In genomic region chr19:5935473-5936307, GRCh38 we compare ENCODE assay signal across 15 cellular contexts. TPM values are rescaled to one million over a fixed set of nuclear protein-coding genes. Genes with fewer than 3 reads are reported as not detected.
DNase-seq lines count a peak whose midpoint lies in the region; ATAC-seq and TF ChIP-seq lines count a peak whose summit lies in the region.
"Had no signal": no experiment of that assay in that cellular context is flagged by ENCODE, and none has a peak within 500 bp of the region (broad histone marks: within the 10 kb centered on the region; RNA-seq: fewer than 3 reads in every experiment).

No MANE protein-coding gene starts in this region.

- peaks cover 3% of the 10 kb centered on the region for H3K36me3 Mint-ChIP-seq in activated naive CD4-positive, alpha-beta T cell treated with anti-CD3 and anti-CD28 coated beads, Interleukin-2, amount 50 U/mL, for 24 hours
- peaks cover 20% of the 10 kb centered on the region for H3K36me3 Mint-ChIP-seq in activated naive CD4-positive, alpha-beta T cell treated with anti-CD3 and anti-CD28 coated beads for 36 hours (ENCODE audit: low read depth)
- H3K36me3 Mint-ChIP-seq in nephron progenitor cell (ENCODE audit: low read depth) = peaks cover 56% of the 10 kb centered on the region
- H3K36me3 Mint-ChIP-seq in Caco-2 (ENCODE audit: insufficient read depth, unreplicated experiment) = peaks cover 64% of the 10 kb centered on the region

- H3K27me3 ChIP-seq in vagina (no peaks in the 10 kb centered on the region), Caco-2 (replicated peaks; ENCODE audit: control insufficient read depth, insufficient read depth, low read length) (no peaks in the 10 kb centered on the region), MG63 (no peaks in the 10 kb centered on the region)

- no peak overlapping the region for H3K4me3 Mint-ChIP-seq in activated naive CD4-positive, alpha-beta T cell treated with anti-CD3 and anti-CD28 coated beads, Interleukin-2, amount 50 U/mL, for 24 hours
- H3K4me3 Mint-ChIP-seq in activated naive CD4-positive, alpha-beta T cell treated with anti-CD3 and anti-CD28 coated beads for 36 hours = no peak overlapping the region
- H3K4me3 Mint-ChIP-seq in nephron progenitor cell (peak overlapping the region; percentile 70), Caco-2 (ENCODE audit: unreplicated experiment) (no peak overlapping the region)
- H3K4me3 Mint-ChIP-seq: activated CD8-positive, alpha-beta T cell treated with anti-CD3 and anti-CD28 coated beads, Interleukin-2, amount 10 ng/mL, durations not matched to agents 7 days and 5 days; activated naive CD8-positive, alpha-beta T cell treated with anti-CD3 and anti-CD28 coated beads, Interleukin-2, amount 10 ng/mL, durations not matched to agents 7 days and 5 days; T-helper 1 cell treated with Interleukin-12 subunit alpha and Interleukin-12 subunit beta and Interleukin-4 antibody, amounts not matched to agents 30 μg/mL and 1 μg/mL, for 36 hours had no signal

- H3K27ac ChIP-seq in vagina = peak overlapping the region; percentile 67

- H3K9me3 Mint-ChIP-seq in activated naive CD4-positive, alpha-beta T cell treated with anti-CD3 and anti-CD28 coated beads, Interleukin-2, amount 50 U/mL, for 24 hours = no peaks in the 10 kb centered on the region
- no peaks in the 10 kb centered on the region for H3K9me3 Mint-ChIP-seq in activated naive CD4-positive, alpha-beta T cell treated with anti-CD3 and anti-CD28 coated beads for 36 hours
- H3K9me3 Mint-ChIP-seq in nephron progenitor cell = no peaks in the 10 kb centered on the region
- no peaks in the 10 kb centered on the region for H3K9me3 Mint-ChIP-seq in Caco-2 (ENCODE audit: unreplicated experiment)
- H3K9me3 Mint-ChIP-seq: activated naive CD8-positive, alpha-beta T cell treated with anti-CD3 and anti-CD28 coated beads, Interleukin-2, amount 10 ng/mL, durations not matched to agents 7 days and 5 days; T-helper 1 cell treated with Interleukin-12 subunit alpha and Interleukin-12 subunit beta and Interleukin-4 antibody, amounts not matched to agents 30 μg/mL and 1 μg/mL, for 36 hours had no signal

- H3K27me3 Mint-ChIP-seq in activated naive CD4-positive, alpha-beta T cell treated with anti-CD3 and anti-CD28 coated beads, Interleukin-2, amount 50 U/mL, for 24 hours = no peaks in the 10 kb centered on the region
- H3K27me3 Mint-ChIP-seq in activated naive CD4-positive, alpha-beta T cell treated with anti-CD3 and anti-CD28 coated beads for 36 hours (ENCODE audit: low read depth) = no peaks in the 10 kb centered on the region
- H3K27me3 Mint-ChIP-seq in nephron progenitor cell (ENCODE audit: low read depth, poor library complexity) (no peaks in the 10 kb centered on the region), Caco-2 (ENCODE audit: insufficient read depth, unreplicated experiment) (no peaks in the 10 kb centered on the region)
- H3K27me3 Mint-ChIP-seq: activated naive CD8-positive, alpha-beta T cell treated with anti-CD3 and anti-CD28 coated beads, Interleukin-2, amount 10 ng/mL, durations not matched to agents 7 days and 5 days had no signal

- no peak for TF ChIP-seq POLR2A in vagina (IDR thresholded peaks at IDR 0.05)

- no peak for TF ChIP-seq CTCF in nephron progenitor cell (IDR thresholded peaks at IDR 0.05)
- TF ChIP-seq CTCF in vagina (IDR thresholded peaks at IDR 0.05) = no peak
- TF ChIP-seq CTCF in Caco-2 (IDR thresholded peaks at IDR 0.05; ENCODE audit: insufficient read depth in 1 of 2, low read depth in 1 of 2, low read length in 1 of 2, severe bottlenecking in 1 of 2, unreplicated experiment in 1 of 2) = no peak

- no peaks in the 10 kb centered on the region for H3K4me1 Mint-ChIP-seq in activated naive CD4-positive, alpha-beta T cell treated with anti-CD3 and anti-CD28 coated beads, Interleukin-2, amount 50 U/mL, for 24 hours
- peaks cover 1% of the 10 kb centered on the region for H3K4me1 Mint-ChIP-seq in activated naive CD4-positive, alpha-beta T cell treated with anti-CD3 and anti-CD28 coated beads for 36 hours (ENCODE audit: low read depth)
- H3K4me1 Mint-ChIP-seq in nephron progenitor cell = peaks cover 96% of the 10 kb centered on the region
- no peaks in the 10 kb centered on the region for H3K4me1 Mint-ChIP-seq in Caco-2 (ENCODE audit: low read depth, unreplicated experiment)
- H3K4me1 Mint-ChIP-seq: activated naive CD8-positive, alpha-beta T cell treated with anti-CD3 and anti-CD28 coated beads, Interleukin-2, amount 10 ng/mL, durations not matched to agents 7 days and 5 days had no signal

- CTCF ChIA-PET in activated naive CD4-positive, alpha-beta T cell treated with anti-CD3 and anti-CD28 coated beads for 36 hours (lab: Charles Lee) = interaction anchor here (0.6 to 2.4 kb wide), 2 partner anchors 86 to 309 kb away, joined by 4 read pairs; no protein-coding TSS in a partner anchor
- CTCF ChIA-PET in Caco-2 (lab: Charles Lee) = interaction anchor here (0.6 kb wide), 1 partner anchor 16 kb away, joined by 3 read pairs; no protein-coding TSS in a partner anchor

- H3K27ac Mint-ChIP-seq in activated naive CD4-positive, alpha-beta T cell treated with anti-CD3 and anti-CD28 coated beads, Interleukin-2, amount 50 U/mL, for 24 hours = peak overlapping the region; percentile 59
- no peak overlapping the region for H3K27ac Mint-ChIP-seq in activated naive CD4-positive, alpha-beta T cell treated with anti-CD3 and anti-CD28 coated beads for 36 hours
- H3K27ac Mint-ChIP-seq in nephron progenitor cell (peak overlapping the region; percentile 98), Caco-2 (ENCODE audit: unreplicated experiment) (no peak overlapping the region)
- H3K27ac Mint-ChIP-seq: activated CD8-positive, alpha-beta T cell treated with anti-CD3 and anti-CD28 coated beads, Interleukin-2, amount 10 ng/mL, durations not matched to agents 7 days and 5 days; activated naive CD8-positive, alpha-beta T cell treated with anti-CD3 and anti-CD28 coated beads, Interleukin-2, amount 10 ng/mL, durations not matched to agents 7 days and 5 days; T-helper 1 cell treated with Interleukin-12 subunit alpha and Interleukin-12 subunit beta and Interleukin-4 antibody, amounts not matched to agents 30 μg/mL and 1 μg/mL, for 36 hours had no signal

- ATAC-seq in esophagus mucosa (peak; percentile 7), GM21528 (IDR thresholded peaks at IDR 0.05; ENCODE audit: low FRiP score, unreplicated experiment) (no peak)
- ATAC-seq: activated CD8-positive, alpha-beta T cell treated with anti-CD3 and anti-CD28 coated beads, Interleukin-2, amount 10 ng/mL, durations not matched to agents 7 days and 5 days; PC-3 had no signal

- H3K4me1 ChIP-seq in vagina (peaks cover 32% of the 10 kb centered on the region), Caco-2 (no peaks in the 10 kb centered on the region)

- intact Hi-C loops in activated naive CD4-positive, alpha-beta T cell treated with anti-CD3 and anti-CD28 coated beads for 36 hours (cut with micrococcal nuclease) = no loop called here
- intact Hi-C loops in vagina (cut with DNase I) = no loop called here
- intact Hi-C loops in Caco-2 (cut with micrococcal nuclease; ENCODE audit: unreplicated experiment) = no loop called here

- BruUV-seq in Caco-2 (replicated peaks; lab: Mats Ljungman, UMichigan) = no TSS peak

- H3K4me3 ChIP-seq in vagina = no peak overlapping the region
- no peak overlapping the region for H3K4me3 ChIP-seq in Caco-2 (ENCODE audit: low read depth, low read length)
- no peak overlapping the region for H3K4me3 ChIP-seq in MG63
- H3K4me3 ChIP-seq: thoracic aorta had no signal

- H3K36me3 ChIP-seq in vagina (peaks cover 0 to 28% of the 10 kb centered on the region in 2 donors), Caco-2 (ENCODE audit: control insufficient read depth, insufficient read depth, low read length) (no peaks in the 10 kb centered on the region), MG63 (peaks cover 4% of the 10 kb centered on the region; the same call in 1 of the 2 replicates)

- H3K9me3 ChIP-seq in vagina = no peaks in the 10 kb centered on the region
- no peaks in the 10 kb centered on the region for H3K9me3 ChIP-seq in Caco-2
- no peaks in the 10 kb centered on the region for H3K9me3 ChIP-seq in MG63
- H3K9me3 ChIP-seq: thoracic aorta had no signal

- DNase-seq in activated naive CD4-positive, alpha-beta T cell treated with anti-CD3 and anti-CD28 coated beads for 36 hours = no peak
- DNase-seq in nephron progenitor cell (no peak), vagina (ENCODE audit: extremely low spot score in 2 of 2) (no peak), Caco-2 (no peak), MG63 (no peak)
- DNase-seq: activated CD8-positive, alpha-beta T cell treated with anti-CD3 and anti-CD28 coated beads, Interleukin-2, amount 10 ng/mL, durations not matched to agents 7 days and 5 days; activated naive CD8-positive, alpha-beta T cell treated with anti-CD3 and anti-CD28 coated beads, Interleukin-2, amount 10 ng/mL, durations not matched to agents 7 days and 5 days; DND-41; mammary epithelial cell; PC-3 had no signal

- POLR2A ChIA-PET in Caco-2 (lab: Charles Lee) = no interaction called here

RNA-seq across cellular contexts. Expression of gene CAPS, which starts 21.6 kb away (rescaled TPM):
- total RNA-seq in activated naive CD4-positive, alpha-beta T cell treated with anti-CD3 and anti-CD28 coated beads for 36 hours = 1 to 10 TPM; 2.1 to 2.8 TPM
- total RNA-seq in esophagus mucosa = 2.7 TPM
- 35.8 TPM for total RNA-seq in vagina
- 5.8 and 7.2 TPM in 2 replicates for total RNA-seq in Caco-2 (2022)
- total RNA-seq in MG63 (2014; rRNA removed; shearing (Covaris generic); ENCODE audit: low replicate concordance) = 0.30 and 0.36 TPM in 2 replicates

RNA-seq across cellular contexts. Expression of gene VMAC, which starts 31.0 kb away (rescaled TPM):
- total RNA-seq in activated naive CD4-positive, alpha-beta T cell treated with anti-CD3 and anti-CD28 coated beads for 36 hours = 1 to 10 TPM; 1.5 to 2.0 TPM
- total RNA-seq in esophagus mucosa (4.1 TPM), vagina (7.9 TPM), Caco-2 (2022) (4.7 and 4.8 TPM in 2 replicates)
- total RNA-seq in MG63 (2014; rRNA removed; shearing (Covaris generic); ENCODE audit: low replicate concordance) = 1.8 and 4.5 TPM in 2 replicates

RNA-seq across cellular contexts. Expression of gene NDUFA11, which starts 32.1 kb away (rescaled TPM):
- 100 to 1,000 TPM; 226 to 228 TPM for total RNA-seq in activated naive CD4-positive, alpha-beta T cell treated with anti-CD3 and anti-CD28 coated beads for 36 hours
- total RNA-seq in esophagus mucosa = 217 TPM
- total RNA-seq in vagina = 318 TPM
- total RNA-seq in Caco-2 (2022) = 272 and 274 TPM in 2 replicates
- 105 and 257 TPM in 2 replicates for total RNA-seq in MG63 (2014; rRNA removed; shearing (Covaris generic); ENCODE audit: low replicate concordance)

RNA-seq across cellular contexts. Expression of gene RANBP3, which starts 42.2 kb away (rescaled TPM):
- 10 to 100 TPM; 77.9 to 80.5 TPM for total RNA-seq in activated naive CD4-positive, alpha-beta T cell treated with anti-CD3 and anti-CD28 coated beads for 36 hours
- total RNA-seq in esophagus mucosa (49.6 TPM), vagina (110 TPM), Caco-2 (2022) (85.4 and 90.4 TPM in 2 replicates)
- total RNA-seq in MG63 (2014; rRNA removed; shearing (Covaris generic); ENCODE audit: low replicate concordance) = 43.4 and 54.4 TPM in 2 replicates

Comparison
In these comparisons a context has a peak if more than half of its experiments do, and no peak if none do; other contexts are left out.
1. H3K27ac Mint-ChIP-seq: peak in activated naive CD4-positive, alpha-beta T cell treated with anti-CD3 and anti-CD28 coated beads, Interleukin-2, amount 50 U/mL, for 24 hours (single experiment) and nephron progenitor cell (single experiment); none in activated naive CD4-positive, alpha-beta T cell treated with anti-CD3 and anti-CD28 coated beads for 36 hours (single experiment) and Caco-2 (single experiment).